ENCODE assay signal across 9 cellular contexts in genomic region chr20:38229376-38230252, GRCh38. TPM values are rescaled to one million over a fixed set of nuclear protein-coding genes. Genes with fewer than 3 reads are reported as not detected.
DNase-seq lines count a peak whose midpoint lies in the region; ATAC-seq and TF ChIP-seq lines count a peak whose summit lies in the region.
"Had no signal": no experiment of that assay in that cellular context is flagged by ENCODE, and none has a peak within 500 bp of the region (broad histone marks: within the 10 kb centered on the region; RNA-seq: fewer than 3 reads in every experiment).

No MANE protein-coding gene starts in this region.

- H3K4me3 ChIP-seq in coronary artery: no peak overlapping the region
- no peak overlapping the region for H3K4me3 ChIP-seq in neural progenitor cell

- no peaks in the 10 kb centered on the region for H3K79me2 ChIP-seq in neural progenitor cell (ENCODE audit: low read depth)

- H3K27ac Mint-ChIP-seq in neural progenitor cell: no peak overlapping the region
- H3K27ac Mint-ChIP-seq: activated naive CD4-positive, alpha-beta T cell treated with anti-CD3 and anti-CD28 coated beads, Interleukin-2, amount 50 U/mL, for 72 hours had no signal

- DNase-seq in EL: peak; percentile 49
- peak; percentile 55 for DNase-seq in M059J (ENCODE audit: low read depth)
- DNase-seq in coronary artery (ENCODE audit: low spot score): no peak
- DNase-seq in neural progenitor cell (ENCODE audit: low spot score): peak; percentile 46
- DNase-seq in H4 (ENCODE audit: low spot score): no peak
- DNase-seq in SHP77 (lab: John Stamatoyannopoulos, UW): no peak

- H3K27me3 ChIP-seq in neural progenitor cell: no peaks in the 10 kb centered on the region

- no peaks in the 10 kb centered on the region for H3K9me3 Mint-ChIP-seq in neural progenitor cell
- H3K9me3 Mint-ChIP-seq: activated naive CD4-positive, alpha-beta T cell treated with anti-CD3 and anti-CD28 coated beads, Interleukin-2, amount 50 U/mL, for 72 hours had no signal

- peak; percentile 41 for TF ChIP-seq CTCF in coronary artery (IDR thresholded peaks at IDR 0.05)
- peak; percentile 60 for TF ChIP-seq CTCF in neural progenitor cell (IDR thresholded peaks at IDR 0.05)

- no peaks in the 10 kb centered on the region for H4K20me1 ChIP-seq in neural progenitor cell (ENCODE audit: low read depth)

- H3F3A ChIP-seq in neural progenitor cell (ENCODE audit: low read depth): no peaks in the 10 kb centered on the region

- no peaks in the 10 kb centered on the region for H3K36me3 ChIP-seq in neural progenitor cell

- no peaks in the 10 kb centered on the region for H3K4me1 Mint-ChIP-seq in neural progenitor cell

- no peaks in the 10 kb centered on the region for H3K4me1 ChIP-seq in neural progenitor cell

- no peak overlapping the region for H3K4me2 ChIP-seq in neural progenitor cell

- H2AFZ ChIP-seq in neural progenitor cell (replicated peaks): no peak overlapping the region

- H3K4me3 Mint-ChIP-seq in neural progenitor cell: no peak overlapping the region

- no peaks in the 10 kb centered on the region for H3K9me3 ChIP-seq in neural progenitor cell (ENCODE audit: low read depth)

- no peak overlapping the region for H3K9ac ChIP-seq in neural progenitor cell

- peaks cover 5% of the 10 kb centered on the region for H3K27me3 Mint-ChIP-seq in neural progenitor cell (ENCODE audit: insufficient read depth, low read depth)

- ATAC-seq in HG02623 (IDR thresholded peaks at IDR 0.05; ENCODE audit: unreplicated experiment) (no peak), GM21737 (IDR thresholded peaks at IDR 0.05; ENCODE audit: unreplicated experiment) (no peak)
- ATAC-seq: activated naive CD4-positive, alpha-beta T cell treated with anti-CD3 and anti-CD28 coated beads, Interleukin-2, amount 50 U/mL, for 72 hours had no signal

- no peaks in the 10 kb centered on the region for H3K36me3 Mint-ChIP-seq in neural progenitor cell
- H3K36me3 Mint-ChIP-seq: activated naive CD4-positive, alpha-beta T cell treated with anti-CD3 and anti-CD28 coated beads, Interleukin-2, amount 50 U/mL, for 72 hours had no signal

- H3K27ac ChIP-seq in coronary artery (no peak overlapping the region), neural progenitor cell (no peak overlapping the region)

RNA-seq across cellular contexts. Expression of gene KIAA1755, which starts 30.9 kb away (rescaled TPM):
- 1.8 and 3.8 TPM in 2 replicates for total RNA-seq in M059J (2014; rRNA removed; shearing (Covaris generic))
- total RNA-seq in neural progenitor cell (ENCODE audit: low replicate concordance): 0.22 TPM in 2 replicates
- total RNA-seq in H4 (2014; rRNA removed; shearing (Covaris generic)): not detected in 2 replicates
- total RNA-seq: activated naive CD4-positive, alpha-beta T cell treated with anti-CD3 and anti-CD28 coated beads, Interleukin-2, amount 50 U/mL, for 72 hours had no signal

Comparison
In these comparisons a context has a peak if more than half of its experiments do, and no peak if none do; other contexts are left out.
1. DNase-seq: peak in EL (single experiment), M059J (single experiment) and neural progenitor cell (single experiment); none in coronary artery (single experiment), H4 (single experiment) and SHP77 (0 of 2).